Comparison of ENCODE assay signal across 12 cellular contexts in genomic region chr13:108226184-108226583, GRCh38. TPM values are rescaled to one million over a fixed set of nuclear protein-coding genes. Genes with fewer than 3 reads are reported as not detected.
A peak's percentile ranks its signal among the peaks of the same experiment; 100 is the strongest.
DNase-seq lines count a peak whose midpoint lies in the region; ATAC-seq and FAIRE-seq lines count a peak whose summit lies in the region.
"Had no signal": no experiment of that assay in that cellular context is flagged by ENCODE, and none has a peak within 500 bp of the region (broad histone marks: within the 10 kb centered on the region; RNA-seq: fewer than 3 reads in every experiment).

No MANE protein-coding gene starts in this region.

- H4K20me1 ChIP-seq in GM23248 (ENCODE audit: insufficient read depth) = no peaks in the 10 kb centered on the region

- no peak overlapping the region for H3K4me2 ChIP-seq in GM23248 (ENCODE audit: unreplicated experiment)

- no peaks in the 10 kb centered on the region for H3K36me3 ChIP-seq in GM23248 (ENCODE audit: low read depth)

- H3K4me3 ChIP-seq in GM23248 = no peak overlapping the region

- no peak overlapping the region for H3K9ac ChIP-seq in GM23248

- no peak overlapping the region for H2AFZ ChIP-seq in GM23248

- ATAC-seq in GM19463 (IDR thresholded peaks at IDR 0.05; ENCODE audit: unreplicated experiment) = peak; percentile 44
- ATAC-seq in HG03196 (IDR thresholded peaks at IDR 0.05; ENCODE audit: unreplicated experiment) = no peak

- H3K27ac ChIP-seq in GM23248 = no peak overlapping the region
- no peak overlapping the region for H3K27ac ChIP-seq in caudate nucleus (ENCODE audit: low read depth, low read length)

- H3K9me2 ChIP-seq in GM23248 (ENCODE audit: insufficient read depth) = no peaks in the 10 kb centered on the region

- in situ Hi-C loops in GM23248 (cut with MboI) = no loop called here

- H3F3A ChIP-seq in GM23248 (ENCODE audit: insufficient read depth) = no peaks in the 10 kb centered on the region

- H3K9me3 ChIP-seq in GM23248 (ENCODE audit: low read depth) = no peaks in the 10 kb centered on the region

- H3K79me2 ChIP-seq in GM23248 (ENCODE audit: insufficient read depth) = peaks cover 94% of the 10 kb centered on the region

- H3K27me3 ChIP-seq in GM23248 (replicated peaks; ENCODE audit: insufficient read depth) = no peaks in the 10 kb centered on the region

- DNase-seq in COLO668 (lab: John Stamatoyannopoulos, UW; ENCODE audit: unreplicated experiment) = peak; percentile 35
- DNase-seq in NCI-H1417 treated with DMSO at 0.1 percent for 48 hours (lab: John Stamatoyannopoulos, UW) = peak; percentile 27
- no peak for DNase-seq in stimulated activated CD4-positive, alpha-beta T cell treated with anti-CD3 and anti-CD28 coated beads, Interleukin-4, amount 100 ng/mL, for 24 hours
- no peak for DNase-seq in GM23248
- no peak for DNase-seq in caudate nucleus (lab: John Stamatoyannopoulos, UW)
- DNase-seq: anterior cingulate cortex, DMS79 treated with DMSO at 0.1 percent for 48 hours, H9, MM.1S had no signal

- 88 to 93% methylated on average over 1 of the region's 1 CpG for WGBS in GM23248 (ENCODE audit: low coverage in 1 of 2, low lambda C conversion rate in 2 of 2, missing lambda C conversion rate in 2 of 2), 2 experiments

- FAIRE-seq in islet of Langerhans (lab: Jason Lieb, UNC) = peak; percentile 97

- H3K4me1 ChIP-seq in GM23248 (ENCODE audit: insufficient read depth) = peaks cover 6% of the 10 kb centered on the region

RNA-seq across cellular contexts. Expression of gene ABHD13, which starts 8.0 kb away (rescaled TPM):
- 5.9 and 7.5 TPM in 2 replicates for total RNA-seq in GM23248 (2014; rRNA removed; shearing (Covaris generic))
- 9.0 and 10.3 TPM in 2 replicates for polyA plus RNA-seq in GM23248 (2016; fragmentation: Nextera tagmentation; extraction: Ambion mirVana)

RNA-seq across cellular contexts. Expression of gene LIG4, which starts 10.8 kb away (rescaled TPM):
- 7.2 and 8.8 TPM in 2 replicates for total RNA-seq in GM23248 (2014; rRNA removed; shearing (Covaris generic))
- polyA plus RNA-seq in GM23248 (2016; fragmentation: Nextera tagmentation; extraction: Ambion mirVana) = 4.8 and 4.9 TPM in 2 replicates

RNA-seq across cellular contexts. Expression of gene TNFSF13B, which starts 43.3 kb away (rescaled TPM):
- 0.13 and 2.5 TPM in 2 replicates for total RNA-seq in GM23248 (2014; rRNA removed; shearing (Covaris generic))
- polyA plus RNA-seq in GM23248 (2016; fragmentation: Nextera tagmentation; extraction: Ambion mirVana) = 0.14 and 0.40 TPM in 2 replicates

Comparison
In these comparisons a context has a peak if more than half of its experiments do, and no peak if none do; other contexts are left out.
1. DNase-seq: peak in COLO668 (single experiment) and NCI-H1417 treated with DMSO at 0.1 percent for 48 hours (single experiment); none in stimulated activated CD4-positive, alpha-beta T cell treated with anti-CD3 and anti-CD28 coated beads, Interleukin-4, amount 100 ng/mL, for 24 hours (single experiment), GM23248 (single experiment) and caudate nucleus (0 of 61).